In the genomic region with DNA sequence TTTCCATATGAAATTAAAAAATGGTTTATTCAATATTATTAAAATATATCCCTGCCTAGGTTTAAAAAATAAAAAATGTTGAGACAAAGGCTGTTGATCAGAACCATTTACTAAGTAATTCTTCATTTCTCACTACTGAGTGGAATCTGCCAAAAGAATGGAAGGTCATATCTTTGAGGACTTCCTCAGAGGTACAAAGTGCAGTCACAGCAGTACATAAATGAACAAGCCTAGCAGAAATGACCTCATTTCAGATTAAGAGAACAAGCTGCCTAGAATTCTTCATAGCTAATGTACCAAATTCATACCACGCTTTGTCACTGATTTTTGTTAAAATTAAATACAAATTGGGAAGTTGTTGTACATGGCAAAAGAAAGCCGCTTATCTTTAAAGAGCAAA, we compare ENCODE assay signal across 2 cellular contexts.
TF ChIP-seq lines count a peak whose summit lies in the region.

No MANE protein-coding gene starts in this region.

TF ChIP-seq in endothelial cell of umbilical vein, 7 proteins besides CTCF, POLR2A, EP300 and RAD21:
- no peak for TF ChIP-seq FOS (IDR thresholded peaks at IDR 0.05; ENCODE audit: borderline replicate concordance, insufficient read depth, low read length)
TF ChIP-seq in endothelial cell of umbilical vein: peak in this region for 0.

TF ChIP-seq in HepG2, 621 proteins besides CTCF, POLR2A, EP300 and RAD21:
- TF ChIP-seq, protein P1, sequence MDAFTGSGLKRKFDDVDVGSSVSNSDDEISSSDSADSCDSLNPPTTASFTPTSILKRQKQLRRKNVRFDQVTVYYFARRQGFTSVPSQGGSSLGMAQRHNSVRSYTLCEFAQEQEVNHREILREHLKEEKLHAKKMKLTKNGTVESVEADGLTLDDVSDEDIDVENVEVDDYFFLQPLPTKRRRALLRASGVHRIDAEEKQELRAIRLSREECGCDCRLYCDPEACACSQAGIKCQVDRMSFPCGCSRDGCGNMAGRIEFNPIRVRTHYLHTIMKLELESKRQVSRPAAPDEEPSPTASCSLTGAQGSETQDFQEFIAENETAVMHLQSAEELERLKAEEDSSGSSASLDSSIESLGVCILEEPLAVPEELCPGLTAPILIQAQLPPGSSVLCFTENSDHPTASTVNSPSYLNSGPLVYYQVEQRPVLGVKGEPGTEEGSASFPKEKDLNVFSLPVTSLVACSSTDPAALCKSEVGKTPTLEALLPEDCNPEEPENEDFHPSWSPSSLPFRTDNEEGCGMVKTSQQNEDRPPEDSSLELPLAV (CRISPR knock-in tag; conservative IDR thresholded peaks at IDR 0.05; ENCODE audit: low read depth), result no peak
- TF ChIP-seq MAFK (conservative IDR thresholded peaks at IDR 0.05 in 1 of 2, IDR thresholded peaks at IDR 0.05 in 1 of 2; ENCODE audit: low read length in 2 of 2) (peak; percentile 10 to 26; a peak in 1 of 4 replicates), HNF4A (CRISPR knock-in tag; IDR thresholded peaks at IDR 0.05) (peak; percentile 41)
- TF ChIP-seq, protein P2, sequence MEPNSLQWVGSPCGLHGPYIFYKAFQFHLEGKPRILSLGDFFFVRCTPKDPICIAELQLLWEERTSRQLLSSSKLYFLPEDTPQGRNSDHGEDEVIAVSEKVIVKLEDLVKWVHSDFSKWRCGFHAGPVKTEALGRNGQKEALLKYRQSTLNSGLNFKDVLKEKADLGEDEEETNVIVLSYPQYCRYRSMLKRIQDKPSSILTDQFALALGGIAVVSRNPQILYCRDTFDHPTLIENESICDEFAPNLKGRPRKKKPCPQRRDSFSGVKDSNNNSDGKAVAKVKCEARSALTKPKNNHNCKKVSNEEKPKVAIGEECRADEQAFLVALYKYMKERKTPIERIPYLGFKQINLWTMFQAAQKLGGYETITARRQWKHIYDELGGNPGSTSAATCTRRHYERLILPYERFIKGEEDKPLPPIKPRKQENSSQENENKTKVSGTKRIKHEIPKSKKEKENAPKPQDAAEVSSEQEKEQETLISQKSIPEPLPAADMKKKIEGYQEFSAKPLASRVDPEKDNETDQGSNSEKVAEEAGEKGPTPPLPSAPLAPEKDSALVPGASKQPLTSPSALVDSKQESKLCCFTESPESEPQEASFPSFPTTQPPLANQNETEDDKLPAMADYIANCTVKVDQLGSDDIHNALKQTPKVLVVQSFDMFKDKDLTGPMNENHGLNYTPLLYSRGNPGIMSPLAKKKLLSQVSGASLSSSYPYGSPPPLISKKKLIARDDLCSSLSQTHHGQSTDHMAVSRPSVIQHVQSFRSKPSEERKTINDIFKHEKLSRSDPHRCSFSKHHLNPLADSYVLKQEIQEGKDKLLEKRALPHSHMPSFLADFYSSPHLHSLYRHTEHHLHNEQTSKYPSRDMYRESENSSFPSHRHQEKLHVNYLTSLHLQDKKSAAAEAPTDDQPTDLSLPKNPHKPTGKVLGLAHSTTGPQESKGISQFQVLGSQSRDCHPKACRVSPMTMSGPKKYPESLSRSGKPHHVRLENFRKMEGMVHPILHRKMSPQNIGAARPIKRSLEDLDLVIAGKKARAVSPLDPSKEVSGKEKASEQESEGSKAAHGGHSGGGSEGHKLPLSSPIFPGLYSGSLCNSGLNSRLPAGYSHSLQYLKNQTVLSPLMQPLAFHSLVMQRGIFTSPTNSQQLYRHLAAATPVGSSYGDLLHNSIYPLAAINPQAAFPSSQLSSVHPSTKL (CRISPR knock-in tag; IDR thresholded peaks at IDR 0.05), result 0 out of 2 replicates have a peak, but pooled peaks have one; percentile 16
TF ChIP-seq in HepG2: peak in this region for 3.
